ENCODE assay signal across 8 cellular contexts in genomic region chr12:65279387-65280112, GRCh38. TPM values are rescaled to one million over a fixed set of nuclear protein-coding genes. Genes with fewer than 3 reads are reported as not detected.
DNase-seq lines count a peak whose midpoint lies in the region; ATAC-seq and TF ChIP-seq lines count a peak whose summit lies in the region.

No MANE protein-coding gene starts in this region.

- no peaks in the 10 kb centered on the region for H4K20me1 ChIP-seq in OCI-LY3 (ENCODE audit: insufficient read depth, low read length)

- ATAC-seq in GM21360 (IDR thresholded peaks at IDR 0.05; ENCODE audit: unreplicated experiment) (peak; percentile 8), HG02840 (IDR thresholded peaks at IDR 0.05; ENCODE audit: low FRiP score, unreplicated experiment) (no peak), HG02763 (IDR thresholded peaks at IDR 0.05; ENCODE audit: unreplicated experiment) (no peak), HG02973 (IDR thresholded peaks at IDR 0.05; ENCODE audit: unreplicated experiment) (no peak)

- H3K4me3 ChIP-seq in OCI-LY3 (ENCODE audit: low read length) (peak overlapping the region; percentile 87), epithelial cell of esophagus (ENCODE audit: low read length) (peak overlapping the region; percentile 26), ovary (peak overlapping the region; percentile 98)

- H2AFZ ChIP-seq in OCI-LY3 (ENCODE audit: low read depth, low read length) = peak overlapping the region; percentile 82

- H3K79me2 ChIP-seq in OCI-LY3 (ENCODE audit: low read length) = no peaks in the 10 kb centered on the region

- no peak for TF ChIP-seq CTCF in OCI-LY3 (IDR thresholded peaks at IDR 0.05; ENCODE audit: low read depth, low read length)
- TF ChIP-seq CTCF in epithelial cell of esophagus (IDR thresholded peaks at IDR 0.05; ENCODE audit: insufficient read depth, low read depth, low read length, missing control alignments) = no peak
- TF ChIP-seq CTCF in ovary (IDR thresholded peaks at IDR 0.05) = no peak

- TF ChIP-seq POLR2A in ovary (IDR thresholded peaks at IDR 0.05) = no peak

- no peaks in the 10 kb centered on the region for H3K9me3 ChIP-seq in OCI-LY3 (ENCODE audit: insufficient read depth, low read length)
- H3K9me3 ChIP-seq in ovary = no peaks in the 10 kb centered on the region

- peak overlapping the region; percentile 88 for H3K4me2 ChIP-seq in OCI-LY3 (ENCODE audit: low read length)

- H3K27ac ChIP-seq in OCI-LY3 (ENCODE audit: low read length) (no peak overlapping the region), ovary (peak overlapping the region; percentile 78 to 84)

- H3K27me3 ChIP-seq in OCI-LY3 (ENCODE audit: low read depth, low read length) (no peaks in the 10 kb centered on the region), ovary (no peaks in the 10 kb centered on the region)

- 5 to 7% (median 6%) methylated on average over 20 of the region's 20 CpGs for WGBS in ovary, 3 donors

- intact Hi-C loops in ovary (cut with DNase I) = no loop called here

- DNase-seq in epithelial cell of esophagus (ENCODE audit: low read depth) (no peak), ovary (no peak), KG1 (lab: John Stamatoyannopoulos, UW) (no peak)

- H3K4me1 ChIP-seq in OCI-LY3 (ENCODE audit: low read length) (no peaks in the 10 kb centered on the region; the same call in 1 of the 2 replicates), ovary (ENCODE audit: insufficient read depth) (no peaks in the 10 kb centered on the region)

- H3K9ac ChIP-seq in OCI-LY3 (ENCODE audit: low read length) = peak overlapping the region; percentile 78

- TF ChIP-seq EP300 in ovary (IDR thresholded peaks at IDR 0.05) = no peak

- no peaks in the 10 kb centered on the region for H3K36me3 ChIP-seq in OCI-LY3 (replicated peaks; ENCODE audit: low read depth, low read length)
- H3K36me3 ChIP-seq in ovary = no peaks in the 10 kb centered on the region

RNA-seq across cellular contexts. Expression of gene MSRB3, which starts 1.1 kb away (rescaled TPM):
- total RNA-seq in ovary = 10 to 100 TPM; 14.9 to 58.8 (median 27.1) TPM
- polyA plus RNA-seq in ovary = 10 to 100 TPM; 21.1 to 58.8 TPM

Comparison
In these comparisons a context has a peak if more than half of its experiments do, and no peak if none do; other contexts are left out.
1. H3K4me3 ChIP-seq: peak in every context shown above with its lines; median percentile 98 in ovary; 87 in OCI-LY3; 26 in epithelial cell of esophagus.